ENCODE assay signal across 25 cellular contexts in the genomic region with DNA sequence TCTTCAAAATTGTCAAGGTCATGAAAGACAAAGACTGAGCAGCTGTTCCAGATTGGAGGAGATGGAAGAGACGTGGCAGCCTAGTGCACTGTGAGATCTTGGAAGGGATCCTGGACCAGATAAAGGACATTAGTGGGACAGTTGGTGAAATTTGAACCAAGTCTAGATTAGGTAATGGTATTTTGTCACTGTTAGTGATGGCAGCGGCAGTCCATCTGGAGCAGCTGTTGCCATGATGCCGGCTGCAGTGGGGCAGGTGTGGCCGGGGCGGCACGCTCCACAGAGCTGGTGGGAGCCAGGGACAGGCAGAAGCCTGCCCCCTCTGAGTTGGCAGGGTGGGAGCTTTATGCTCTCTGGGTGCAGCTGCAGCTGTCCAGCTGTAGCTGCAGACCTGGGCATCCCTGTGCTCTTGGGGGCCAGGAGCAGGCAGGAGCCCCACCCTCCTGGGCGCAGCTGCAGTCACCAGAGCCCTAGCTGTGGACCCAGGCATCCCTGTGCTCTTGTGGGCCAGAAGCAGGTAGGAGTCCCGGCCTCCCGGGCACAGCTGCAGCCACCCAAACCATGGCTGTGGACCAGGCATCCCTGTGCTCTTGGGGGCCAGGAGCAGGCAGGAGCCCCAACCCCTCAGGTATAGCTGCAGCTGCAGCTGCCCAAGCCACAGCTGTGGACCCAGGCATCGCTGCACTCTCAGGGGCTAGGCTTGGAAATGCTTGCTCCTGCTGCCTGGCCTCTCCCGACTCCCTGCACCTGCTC. TPM values are rescaled to one million over a fixed set of nuclear protein-coding genes. Genes with fewer than 3 reads are reported as not detected.
DNase-seq lines count a peak whose midpoint lies in the region; ATAC-seq, FAIRE-seq and TF ChIP-seq lines count a peak whose summit lies in the region.
"Had no signal": no experiment of that assay in that cellular context is flagged by ENCODE, and none has a peak within 500 bp of the region (broad histone marks: within the 10 kb centered on the region; RNA-seq: fewer than 3 reads in every experiment).

No MANE protein-coding gene starts in this region.

- ATAC-seq in left lobe of liver (peak; percentile 75), HG02884 (IDR thresholded peaks at IDR 0.05; ENCODE audit: unreplicated experiment) (no peak)
- ATAC-seq: HCT116 had no signal

- 60 to 90% (median 86%) methylated on average over 5 to 11 of the region's 11 CpGs for WGBS in adrenal gland, 4 donors

- no peaks in the 10 kb centered on the region for H3K9me3 ChIP-seq in adrenal gland (replicated peaks in 1 of 3)
- H3K9me3 ChIP-seq: sigmoid colon, testis had no signal

- H3K36me3 ChIP-seq in adrenal gland (replicated peaks in 1 of 2), result no peaks in the 10 kb centered on the region

- peak; percentile 92 for DNase-seq in DMS 273 (lab: John Stamatoyannopoulos, UW; ENCODE audit: unreplicated experiment)
- peak; percentile 30 for DNase-seq in NCI-H1694 treated with DMSO at 0.1 percent for 48 hours (lab: John Stamatoyannopoulos, UW)
- DNase-seq in adrenal gland, result peak in 4 of 7 donors; percentile 42 to 62 (median 52)
- no peak for DNase-seq in left lobe of liver (ENCODE audit: low spot score)
- no peak for DNase-seq in SIG-M5 treated with dmso at 0.1 percent for 504 hours (lab: John Stamatoyannopoulos, UW; ENCODE audit: unreplicated experiment)
- DNase-seq in activated T-cell treated with anti-CD3 and anti-CD28 coated beads, Interleukin-2, amount 50 U/mL, for 48 hours, result no peak
- DNase-seq in RCC 7860 (ENCODE audit: low spot score), result no peak
- DNase-seq: ACHN; activated CD4-positive, alpha-beta T cell treated with anti-CD3 and anti-CD28 coated beads for 4 hours; activated T-cell treated with anti-CD3 and anti-CD28 coated beads, Interleukin-2, amount 50 U/mL, for 24 hours; DMS79; GF-D8; kidney glomerular epithelial cell; NCI-H1436 treated with DMSO at 0.1 percent for 48 hours; NCI-H526 treated with DMSO at 0.1 percent for 48 hours; posterior cingulate gyrus; sigmoid colon; stimulated activated CD4-positive, alpha-beta T cell treated with anti-CD3 and anti-CD28 coated beads, Interleukin-15, amount 100 ng/mL, for 24 hours; stimulated activated naive CD4-positive, alpha-beta T cell; testis had no signal

- H3K4me1 ChIP-seq in adrenal gland (replicated peaks in 1 of 2), result peaks cover 7 to 13% of the 10 kb centered on the region in 2 donors
- H3K4me1 ChIP-seq: BLaER1, sigmoid colon, testis had no signal

- no peak overlapping the region for H3K4me3 ChIP-seq in adrenal gland
- H3K4me3 ChIP-seq: BLaER1, sigmoid colon, testis had no signal

- H3K27me3 ChIP-seq in adrenal gland, result no peaks in the 10 kb centered on the region
- H3K27me3 ChIP-seq: BLaER1, sigmoid colon, testis had no signal

- no peak for FAIRE-seq in RCC 7860 (lab: Jason Lieb, UNC)

- intact Hi-C loops in adrenal gland (cut with DNase I), result no loop called here

- TF ChIP-seq POLR2A in adrenal gland (IDR thresholded peaks at IDR 0.05), result no peak

- H3K27ac ChIP-seq in adrenal gland, result peak overlapping the region in 4 of 5 donors; percentile 10 to 52 (median 28)
- H3K27ac ChIP-seq: BLaER1, KMS-11, sigmoid colon, testis had no signal

- no peak for TF ChIP-seq CTCF in adrenal gland (IDR thresholded peaks at IDR 0.05)

RNA-seq across cellular contexts. Expression of gene DIXDC1, which starts 20.7 kb away (rescaled TPM):
- total RNA-seq in adrenal gland, result 10 to 100 TPM; 14.8 to 56.0 (median 46.9) TPM
- 10 to 100 TPM in 2 of 3 donors, 1 to 10 TPM in 1; 7.9 to 30.1 (median 11.5) TPM for polyA plus RNA-seq in adrenal gland
- total RNA-seq in left lobe of liver, result 7.2 TPM

RNA-seq across cellular contexts. Expression of gene C11orf52, which starts 39.1 kb away (rescaled TPM):
- 1 to 10 TPM in 4 of 8 donors, under 1 TPM in 2, not detected in 2; 0.53 to 4.2 (median 2.4) TPM for total RNA-seq in adrenal gland
- 1 to 10 TPM in 2 of 3 donors, under 1 TPM in 1; 0.68 to 1.9 (median 1.7) TPM for polyA plus RNA-seq in adrenal gland
- total RNA-seq in left lobe of liver, result 11.8 TPM
- total RNA-seq: RPMI7951 had no signal

RNA-seq across cellular contexts. Expression of gene HSPB2, which starts 45.3 kb away (rescaled TPM):
- total RNA-seq in adrenal gland (1 to 10 TPM in 4 of 8 donors, under 1 TPM in 2, not detected in 2; 0.60 to 2.3 (median 1.3) TPM), left lobe of liver (0.13 TPM)
- polyA plus RNA-seq in adrenal gland, result 1 to 10 TPM in 2 of 3 donors, under 1 TPM in 1; 0.51 to 6.1 (median 3.9) TPM
- total RNA-seq: RPMI7951, testis had no signal

RNA-seq across cellular contexts. Expression of gene CRYAB, which starts 46.3 kb away (rescaled TPM):
- total RNA-seq in adrenal gland (10 to 100 TPM; 38.2 to 87.7 (median 56.3) TPM), left lobe of liver (4.8 TPM)
- polyA plus RNA-seq in adrenal gland, result 100 to 1,000 TPM in 1 of 3 donors, 10 to 100 TPM in 2; 77.8 to 108 (median 99.0) TPM
- total RNA-seq: RPMI7951 had no signal

Comparison
In these comparisons a context has a peak if more than half of its experiments do, and no peak if none do; other contexts are left out.
1. DNase-seq: peak in DMS 273 (single experiment), NCI-H1694 treated with DMSO at 0.1 percent for 48 hours (single experiment) and adrenal gland (4 of 7); none in left lobe of liver (single experiment), SIG-M5 treated with dmso at 0.1 percent for 504 hours (single experiment), activated T-cell treated with anti-CD3 and anti-CD28 coated beads, Interleukin-2, amount 50 U/mL, for 48 hours (0 of 2) and RCC 7860 (single experiment).